ENCODE assay signal across 1 cellular context in genomic region chr6:45422541-45423110, GRCh38.
TF ChIP-seq lines count a peak whose summit lies in the region.

No MANE protein-coding gene starts in this region.

TF ChIP-seq in GM12878, 131 proteins besides CTCF, POLR2A, EP300 and RAD21 (continued from another document):
- TF ChIP-seq, protein P1, sequence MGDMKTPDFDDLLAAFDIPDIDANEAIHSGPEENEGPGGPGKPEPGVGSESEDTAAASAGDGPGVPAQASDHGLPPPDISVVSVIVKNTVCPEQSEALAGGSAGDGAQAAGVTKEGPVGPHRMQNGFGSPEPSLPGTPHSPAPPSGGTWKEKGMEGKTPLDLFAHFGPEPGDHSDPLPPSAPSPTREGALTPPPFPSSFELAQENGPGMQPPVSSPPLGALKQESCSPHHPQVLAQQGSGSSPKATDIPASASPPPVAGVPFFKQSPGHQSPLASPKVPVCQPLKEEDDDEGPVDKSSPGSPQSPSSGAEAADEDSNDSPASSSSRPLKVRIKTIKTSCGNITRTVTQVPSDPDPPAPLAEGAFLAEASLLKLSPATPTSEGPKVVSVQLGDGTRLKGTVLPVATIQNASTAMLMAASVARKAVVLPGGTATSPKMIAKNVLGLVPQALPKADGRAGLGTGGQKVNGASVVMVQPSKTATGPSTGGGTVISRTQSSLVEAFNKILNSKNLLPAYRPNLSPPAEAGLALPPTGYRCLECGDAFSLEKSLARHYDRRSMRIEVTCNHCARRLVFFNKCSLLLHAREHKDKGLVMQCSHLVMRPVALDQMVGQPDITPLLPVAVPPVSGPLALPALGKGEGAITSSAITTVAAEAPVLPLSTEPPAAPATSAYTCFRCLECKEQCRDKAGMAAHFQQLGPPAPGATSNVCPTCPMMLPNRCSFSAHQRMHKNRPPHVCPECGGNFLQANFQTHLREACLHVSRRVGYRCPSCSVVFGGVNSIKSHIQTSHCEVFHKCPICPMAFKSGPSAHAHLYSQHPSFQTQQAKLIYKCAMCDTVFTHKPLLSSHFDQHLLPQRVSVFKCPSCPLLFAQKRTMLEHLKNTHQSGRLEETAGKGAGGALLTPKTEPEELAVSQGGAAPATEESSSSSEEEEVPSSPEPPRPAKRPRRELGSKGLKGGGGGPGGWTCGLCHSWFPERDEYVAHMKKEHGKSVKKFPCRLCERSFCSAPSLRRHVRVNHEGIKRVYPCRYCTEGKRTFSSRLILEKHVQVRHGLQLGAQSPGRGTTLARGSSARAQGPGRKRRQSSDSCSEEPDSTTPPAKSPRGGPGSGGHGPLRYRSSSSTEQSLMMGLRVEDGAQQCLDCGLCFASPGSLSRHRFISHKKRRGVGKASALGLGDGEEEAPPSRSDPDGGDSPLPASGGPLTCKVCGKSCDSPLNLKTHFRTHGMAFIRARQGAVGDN (IDR thresholded peaks at IDR 0.05): no peak
- TF ChIP-seq, protein P2, sequence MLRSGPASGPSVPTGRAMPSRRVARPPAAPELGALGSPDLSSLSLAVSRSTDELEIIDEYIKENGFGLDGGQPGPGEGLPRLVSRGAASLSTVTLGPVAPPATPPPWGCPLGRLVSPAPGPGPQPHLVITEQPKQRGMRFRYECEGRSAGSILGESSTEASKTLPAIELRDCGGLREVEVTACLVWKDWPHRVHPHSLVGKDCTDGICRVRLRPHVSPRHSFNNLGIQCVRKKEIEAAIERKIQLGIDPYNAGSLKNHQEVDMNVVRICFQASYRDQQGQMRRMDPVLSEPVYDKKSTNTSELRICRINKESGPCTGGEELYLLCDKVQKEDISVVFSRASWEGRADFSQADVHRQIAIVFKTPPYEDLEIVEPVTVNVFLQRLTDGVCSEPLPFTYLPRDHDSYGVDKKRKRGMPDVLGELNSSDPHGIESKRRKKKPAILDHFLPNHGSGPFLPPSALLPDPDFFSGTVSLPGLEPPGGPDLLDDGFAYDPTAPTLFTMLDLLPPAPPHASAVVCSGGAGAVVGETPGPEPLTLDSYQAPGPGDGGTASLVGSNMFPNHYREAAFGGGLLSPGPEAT (IDR thresholded peaks at IDR 0.05; ENCODE audit: low read depth): no peak
- TF ChIP-seq, protein P3, sequence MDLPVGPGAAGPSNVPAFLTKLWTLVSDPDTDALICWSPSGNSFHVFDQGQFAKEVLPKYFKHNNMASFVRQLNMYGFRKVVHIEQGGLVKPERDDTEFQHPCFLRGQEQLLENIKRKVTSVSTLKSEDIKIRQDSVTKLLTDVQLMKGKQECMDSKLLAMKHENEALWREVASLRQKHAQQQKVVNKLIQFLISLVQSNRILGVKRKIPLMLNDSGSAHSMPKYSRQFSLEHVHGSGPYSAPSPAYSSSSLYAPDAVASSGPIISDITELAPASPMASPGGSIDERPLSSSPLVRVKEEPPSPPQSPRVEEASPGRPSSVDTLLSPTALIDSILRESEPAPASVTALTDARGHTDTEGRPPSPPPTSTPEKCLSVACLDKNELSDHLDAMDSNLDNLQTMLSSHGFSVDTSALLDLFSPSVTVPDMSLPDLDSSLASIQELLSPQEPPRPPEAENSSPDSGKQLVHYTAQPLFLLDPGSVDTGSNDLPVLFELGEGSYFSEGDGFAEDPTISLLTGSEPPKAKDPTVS (IDR thresholded peaks at IDR 0.05; ENCODE audit: low read depth, low read length): no peak
- TF ChIP-seq YY1 (IDR thresholded peaks at IDR 0.05; ENCODE audit: low read depth, low read length) (no peak), CBX5 (IDR thresholded peaks at IDR 0.05; ENCODE audit: low read depth) (no peak), BACH1 (IDR thresholded peaks at IDR 0.05; ENCODE audit: borderline replicate concordance) (0 out of 2 replicates have a peak, but pooled peaks have one; percentile 16), CEBPB (IDR thresholded peaks at IDR 0.05; ENCODE audit: borderline replicate concordance in 1 of 2, low read depth in 2 of 2, low read length in 2 of 2) (no peak), IRF5 (IDR thresholded peaks at IDR 0.05; ENCODE audit: borderline replicate concordance) (no peak), MTA3 (IDR thresholded peaks at IDR 0.05; ENCODE audit: borderline replicate concordance, low read length) (no peak), HDAC2 (IDR thresholded peaks at IDR 0.05) (no peak), CREM (IDR thresholded peaks at IDR 0.05; ENCODE audit: low read depth) (no peak), POU2F2 (IDR thresholded peaks at IDR 0.05; ENCODE audit: borderline replicate concordance, low read depth, low read length) (no peak), RB1 (IDR thresholded peaks at IDR 0.05; ENCODE audit: borderline replicate concordance) (no peak), RELA (IDR thresholded peaks at IDR 0.05; ENCODE audit: borderline replicate concordance, partially characterized antibody) (no peak), FOS (IDR thresholded peaks at IDR 0.05; ENCODE audit: borderline replicate concordance, extremely low read depth, insufficient read length) (no peak), RCOR1 (conservative IDR thresholded peaks at IDR 0.05; ENCODE audit: low read depth, low read length) (no peak), RUNX3 (IDR thresholded peaks at IDR 0.05; ENCODE audit: low read length) (no peak), SPI1 (IDR thresholded peaks at IDR 0.05; ENCODE audit: borderline replicate concordance, insufficient read depth, low read depth, low read length) (no peak), IKZF1 (conservative IDR thresholded peaks at IDR 0.05) (peak; percentile 26), LARP7 (IDR thresholded peaks at IDR 0.05) (peak; percentile 51; the same call in 1 of the 2 replicates)
- TF ChIP-seq, protein P4, sequence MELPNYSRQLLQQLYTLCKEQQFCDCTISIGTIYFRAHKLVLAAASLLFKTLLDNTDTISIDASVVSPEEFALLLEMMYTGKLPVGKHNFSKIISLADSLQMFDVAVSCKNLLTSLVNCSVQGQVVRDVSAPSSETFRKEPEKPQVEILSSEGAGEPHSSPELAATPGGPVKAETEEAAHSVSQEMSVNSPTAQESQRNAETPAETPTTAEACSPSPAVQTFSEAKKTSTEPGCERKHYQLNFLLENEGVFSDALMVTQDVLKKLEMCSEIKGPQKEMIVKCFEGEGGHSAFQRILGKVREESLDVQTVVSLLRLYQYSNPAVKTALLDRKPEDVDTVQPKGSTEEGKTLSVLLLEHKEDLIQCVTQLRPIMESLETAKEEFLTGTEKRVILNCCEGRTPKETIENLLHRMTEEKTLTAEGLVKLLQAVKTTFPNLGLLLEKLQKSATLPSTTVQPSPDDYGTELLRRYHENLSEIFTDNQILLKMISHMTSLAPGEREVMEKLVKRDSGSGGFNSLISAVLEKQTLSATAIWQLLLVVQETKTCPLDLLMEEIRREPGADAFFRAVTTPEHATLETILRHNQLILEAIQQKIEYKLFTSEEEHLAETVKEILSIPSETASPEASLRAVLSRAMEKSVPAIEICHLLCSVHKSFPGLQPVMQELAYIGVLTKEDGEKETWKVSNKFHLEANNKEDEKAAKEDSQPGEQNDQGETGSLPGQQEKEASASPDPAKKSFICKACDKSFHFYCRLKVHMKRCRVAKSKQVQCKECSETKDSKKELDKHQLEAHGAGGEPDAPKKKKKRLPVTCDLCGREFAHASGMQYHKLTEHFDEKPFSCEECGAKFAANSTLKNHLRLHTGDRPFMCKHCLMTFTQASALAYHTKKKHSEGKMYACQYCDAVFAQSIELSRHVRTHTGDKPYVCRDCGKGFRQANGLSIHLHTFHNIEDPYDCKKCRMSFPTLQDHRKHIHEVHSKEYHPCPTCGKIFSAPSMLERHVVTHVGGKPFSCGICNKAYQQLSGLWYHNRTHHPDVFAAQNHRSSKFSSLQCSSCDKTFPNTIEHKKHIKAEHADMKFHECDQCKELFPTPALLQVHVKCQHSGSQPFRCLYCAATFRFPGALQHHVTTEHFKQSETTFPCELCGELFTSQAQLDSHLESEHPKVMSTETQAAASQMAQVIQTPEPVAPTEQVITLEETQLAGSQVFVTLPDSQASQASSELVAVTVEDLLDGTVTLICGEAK (IDR thresholded peaks at IDR 0.05; ENCODE audit: borderline replicate concordance): no peak
- TF ChIP-seq, protein P5, sequence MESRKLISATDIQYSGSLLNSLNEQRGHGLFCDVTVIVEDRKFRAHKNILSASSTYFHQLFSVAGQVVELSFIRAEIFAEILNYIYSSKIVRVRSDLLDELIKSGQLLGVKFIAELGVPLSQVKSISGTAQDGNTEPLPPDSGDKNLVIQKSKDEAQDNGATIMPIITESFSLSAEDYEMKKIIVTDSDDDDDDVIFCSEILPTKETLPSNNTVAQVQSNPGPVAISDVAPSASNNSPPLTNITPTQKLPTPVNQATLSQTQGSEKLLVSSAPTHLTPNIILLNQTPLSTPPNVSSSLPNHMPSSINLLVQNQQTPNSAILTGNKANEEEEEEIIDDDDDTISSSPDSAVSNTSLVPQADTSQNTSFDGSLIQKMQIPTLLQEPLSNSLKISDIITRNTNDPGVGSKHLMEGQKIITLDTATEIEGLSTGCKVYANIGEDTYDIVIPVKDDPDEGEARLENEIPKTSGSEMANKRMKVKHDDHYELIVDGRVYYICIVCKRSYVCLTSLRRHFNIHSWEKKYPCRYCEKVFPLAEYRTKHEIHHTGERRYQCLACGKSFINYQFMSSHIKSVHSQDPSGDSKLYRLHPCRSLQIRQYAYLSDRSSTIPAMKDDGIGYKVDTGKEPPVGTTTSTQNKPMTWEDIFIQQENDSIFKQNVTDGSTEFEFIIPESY (IDR thresholded peaks at IDR 0.05): no peak
